11 cellular contexts compared by ENCODE assay signal in the genomic region with DNA sequence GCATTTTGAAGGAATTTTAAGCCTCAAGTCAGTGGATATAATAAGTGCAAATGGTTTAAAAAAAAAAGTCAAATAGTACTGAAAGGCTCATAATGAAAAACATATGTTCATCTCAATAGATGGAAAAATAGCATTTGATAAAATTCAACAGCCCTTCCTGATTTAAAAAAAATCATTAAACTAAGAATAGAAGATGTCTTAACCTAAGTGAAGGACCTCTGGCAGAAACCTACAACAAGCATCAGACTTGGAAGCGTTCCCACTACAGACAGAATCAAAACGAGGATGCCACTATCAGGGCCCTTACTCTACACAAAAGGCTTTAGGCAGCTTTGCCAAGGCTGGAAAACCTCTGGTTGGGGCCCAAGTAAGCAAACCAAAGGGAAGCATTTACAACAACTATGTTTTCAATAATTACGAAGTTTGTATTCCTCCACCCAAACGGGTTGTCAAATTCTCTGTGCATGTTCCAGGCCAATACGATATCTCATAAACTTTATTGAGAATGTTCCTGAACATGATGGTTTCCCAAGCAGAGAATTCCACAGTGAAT. TPM values are rescaled to one million over a fixed set of nuclear protein-coding genes. Genes with fewer than 3 reads are reported as not detected.
A peak's percentile ranks its signal among the peaks of the same experiment; 100 is the strongest.
DNase-seq lines count a peak whose midpoint lies in the region; ATAC-seq, FAIRE-seq and TF ChIP-seq lines count a peak whose summit lies in the region.
"Had no signal": no experiment of that assay in that cellular context is flagged by ENCODE, and none has a peak within 500 bp of the region (broad histone marks: within the 10 kb centered on the region; RNA-seq: fewer than 3 reads in every experiment).

No MANE protein-coding gene starts in this region.

- H3K4me3 ChIP-seq in GM23248 = no peak overlapping the region
- H3K4me3 ChIP-seq in adipocyte (ENCODE audit: low read length) = peak overlapping the region; percentile 35
- H3K4me3 ChIP-seq in heart left ventricle = peak overlapping the region in 1 of 12 donors; percentile 24
- no peak overlapping the region for H3K4me3 ChIP-seq in gastrocnemius medialis
- no peak overlapping the region for H3K4me3 ChIP-seq in PC-3 (ENCODE audit: low read length)
- H3K4me3 ChIP-seq in H7 (ENCODE audit: insufficient read depth, low read depth, low read length) = no peak overlapping the region

- no TSS peak for BruUV-seq in PC-3 (replicated peaks; lab: Mats Ljungman, UMichigan)

- H3F3A ChIP-seq in GM23248 (ENCODE audit: insufficient read depth) (peaks cover 34% of the 10 kb centered on the region), PC-3 (ENCODE audit: low read length, unreplicated experiment) (no peaks in the 10 kb centered on the region)

- H3K79me2 ChIP-seq in GM23248 (ENCODE audit: insufficient read depth) = peaks cover 98% of the 10 kb centered on the region
- H3K79me2 ChIP-seq in PC-3 (ENCODE audit: low read length) = peaks cover 68% of the 10 kb centered on the region

- CTCF ChIA-PET in PC-3 (lab: Charles Lee) = no interaction called here

- in situ Hi-C loops in GM23248 (cut with MboI) (no loop called here), gastrocnemius medialis (cut with MboI; ENCODE audit: low sequenced_read_pairs in 4 of 4) (no loop called here)

- H3K27me3 ChIP-seq in GM23248 (replicated peaks; ENCODE audit: insufficient read depth) (no peaks in the 10 kb centered on the region), adipocyte (replicated peaks; ENCODE audit: control insufficient read depth, insufficient read depth, low read length) (no peaks in the 10 kb centered on the region), heart left ventricle (no peaks in the 10 kb centered on the region), gastrocnemius medialis (no peaks in the 10 kb centered on the region), PC-3 (ENCODE audit: low read length) (no peaks in the 10 kb centered on the region), H7 (ENCODE audit: control insufficient read depth, insufficient read depth, low read length) (no peaks in the 10 kb centered on the region)

- no peak for FAIRE-seq in GM12892 (lab: Jason Lieb, UNC)

- POLR2A ChIA-PET in PC-3 (lab: Charles Lee; ENCODE audit: unreplicated experiment) = no interaction called here

- H2AFZ ChIP-seq in GM23248 (no peak overlapping the region), PC-3 (ENCODE audit: low read length) (no peak overlapping the region)

- H3K4me2 ChIP-seq in GM23248 (ENCODE audit: unreplicated experiment) (peak overlapping the region; percentile 59), PC-3 (ENCODE audit: low read length) (no peak overlapping the region)
- H3K4me2 ChIP-seq: KMS-11 had no signal

- no peaks in the 10 kb centered on the region for H3K9me3 ChIP-seq in GM23248 (ENCODE audit: low read depth)
- no peaks in the 10 kb centered on the region for H3K9me3 ChIP-seq in adipocyte (ENCODE audit: control insufficient read depth, low read length)
- H3K9me3 ChIP-seq in heart left ventricle = no peaks in the 10 kb centered on the region
- H3K9me3 ChIP-seq in gastrocnemius medialis = no peaks in the 10 kb centered on the region
- no peaks in the 10 kb centered on the region for H3K9me3 ChIP-seq in PC-3 (ENCODE audit: low read length)

- H3K4me1 ChIP-seq in GM23248 (ENCODE audit: insufficient read depth) = peaks cover 42% of the 10 kb centered on the region
- H3K4me1 ChIP-seq in adipocyte (ENCODE audit: control insufficient read depth, insufficient read depth, low read length) = peaks cover 38% of the 10 kb centered on the region
- H3K4me1 ChIP-seq in heart left ventricle = peaks cover 8 to 100% (median 64%) of the 10 kb centered on the region in 12 donors
- H3K4me1 ChIP-seq in gastrocnemius medialis = peaks cover 37 to 52% of the 10 kb centered on the region in 2 donors
- H3K4me1 ChIP-seq in PC-3 (ENCODE audit: insufficient read depth, low read length) = no peaks in the 10 kb centered on the region

- DNase-seq in GM23248 (peak; percentile 58), adipocyte (ENCODE audit: low read depth) (peak; percentile 73), heart left ventricle (peak in 2 of 5 donors; percentile 51 to 64), gastrocnemius medialis (no peak), PC-3 (no peak), H7 (no peak), GM12892 (ENCODE audit: insufficient read length) (no peak)
- no peak for DNase-seq in activated CD4-positive, CD25-positive, alpha-beta regulatory T cell (lab: John Stamatoyannopoulos, UW)
- DNase-seq: activated T-cell treated with anti-CD3 and anti-CD28 coated beads, Interleukin-2, amount 50 U/mL, for 1 hour; posterior cingulate gyrus had no signal

- intact Hi-C loops in heart left ventricle (cut with DNase I) (loop anchor here in 4 of 10 donors (5.0 to 10.0 kb wide), 6 partner anchors 35 to 65 kb away; partner anchors contain the start of gene CYTH3 (in 3 of the 4)), gastrocnemius medialis (cut with DNase I; ENCODE audit: low total_unique reads) (no loop called here), PC-3 (cut with micrococcal nuclease) (no loop called here)

- peak in 3 of 4 donors; percentile 39 to 55 (median 43) for ATAC-seq in heart left ventricle
- ATAC-seq in gastrocnemius medialis = peak in 1 of 2 donors; percentile 52
- no peak for ATAC-seq in PC-3

- H3K27ac ChIP-seq in GM23248 = peak overlapping the region; percentile 52
- H3K27ac ChIP-seq in heart left ventricle = peak overlapping the region; percentile 40 to 78 (median 70)
- peak overlapping the region; percentile 34 to 69 (median 56) for H3K27ac ChIP-seq in gastrocnemius medialis
- H3K27ac ChIP-seq in PC-3 (ENCODE audit: low read length) = no peak overlapping the region
- H3K27ac ChIP-seq: KMS-11 had no signal

- H3K9ac ChIP-seq in GM23248 (0 out of 2 replicates have a peak overlapping the region, but pooled peaks have one; percentile 44), adipocyte (ENCODE audit: low read length) (peak overlapping the region; percentile 7), PC-3 (ENCODE audit: low read length) (no peak overlapping the region)
- H3K9ac ChIP-seq: KMS-11 had no signal

- H4K20me1 ChIP-seq in GM23248 (ENCODE audit: insufficient read depth) = 0 out of 2 replicates have a peak, but pooled peaks cover 5% of the 10 kb centered on the region
- peaks cover 7% of the 10 kb centered on the region; the same call in 1 of the 2 replicates for H4K20me1 ChIP-seq in PC-3 (ENCODE audit: low read length)

- H3K9me2 ChIP-seq in GM23248 (ENCODE audit: insufficient read depth) (no peaks in the 10 kb centered on the region), PC-3 (replicated peaks; ENCODE audit: low read length) (no peaks in the 10 kb centered on the region)

- H3K36me3 ChIP-seq in GM23248 (ENCODE audit: low read depth) (no peaks in the 10 kb centered on the region), adipocyte (ENCODE audit: control insufficient read depth, insufficient read depth, low read length, severe bottlenecking) (no peaks in the 10 kb centered on the region), heart left ventricle (no peaks in the 10 kb centered on the region), gastrocnemius medialis (no peaks in the 10 kb centered on the region), PC-3 (ENCODE audit: low read depth, low read length) (no peaks in the 10 kb centered on the region), H7 (replicated peaks; ENCODE audit: control insufficient read depth, insufficient read depth, low read length) (no peaks in the 10 kb centered on the region)

- TF ChIP-seq CTCF in heart left ventricle (IDR thresholded peaks at IDR 0.05) (no peak), gastrocnemius medialis (IDR thresholded peaks at IDR 0.05 in 4 of 5, conservative IDR thresholded peaks at IDR 0.05 in 1 of 5) (no peak), PC-3 (conservative IDR thresholded peaks at IDR 0.05; ENCODE audit: low read depth, low read length) (no peak)

- 3 to 5% methylated on average over 5 of the region's 5 CpGs for WGBS in GM23248 (ENCODE audit: low coverage in 1 of 2, low lambda C conversion rate in 2 of 2, missing lambda C conversion rate in 2 of 2), 2 experiments
- WGBS in heart left ventricle, 4 donors = 9 to 15% (median 11%) methylated on average over 5 of the region's 5 CpGs

- TF ChIP-seq POLR2A in heart left ventricle (IDR thresholded peaks at IDR 0.05) = no peak
- TF ChIP-seq POLR2A in gastrocnemius medialis (IDR thresholded peaks at IDR 0.05) = no peak
- TF ChIP-seq POLR2A in GM12892 (IDR thresholded peaks at IDR 0.05; ENCODE audit: low read depth, low read length) = no peak

RNA-seq across cellular contexts. Expression of gene CYTH3, which starts 45.1 kb away (rescaled TPM):
- total RNA-seq in GM23248 (2014; rRNA removed; shearing (Covaris generic)) = 45.5 and 47.1 TPM in 2 replicates
- 33.3 and 34.2 TPM in 2 replicates for polyA plus RNA-seq in GM23248 (2016; fragmentation: Nextera tagmentation; extraction: Ambion mirVana)
- total RNA-seq in heart left ventricle = 10 to 100 TPM; 17.2 to 49.7 (median 22.1) TPM
- polyA plus RNA-seq in heart left ventricle = 10 to 100 TPM; 11.1 to 25.1 TPM
- total RNA-seq in gastrocnemius medialis = 10 to 100 TPM; 14.3 to 20.2 (median 16.7) TPM
- 23.1 and 34.4 TPM in 2 replicates for total RNA-seq in PC-3 (2014; rRNA removed)
- 14.0 and 14.3 TPM in 2 replicates for total RNA-seq in H7 (2014; rRNA removed; shearing (Covaris generic))
- 9.3 TPM for polyA plus RNA-seq in GM12892 (2012; ENCODE audit: missing spikeins)

Comparison
In these comparisons a context has a peak if more than half of its experiments do, and no peak if none do; other contexts are left out.
1. DNase-seq: peak in GM23248 (single experiment) and adipocyte (single experiment); none in gastrocnemius medialis (0 of 2), activated CD4-positive, CD25-positive, alpha-beta regulatory T cell (0 of 4), PC-3 (single experiment), H7 (single experiment) and GM12892 (single experiment).